8 cellular contexts compared by ENCODE assay signal in the genomic region with DNA sequence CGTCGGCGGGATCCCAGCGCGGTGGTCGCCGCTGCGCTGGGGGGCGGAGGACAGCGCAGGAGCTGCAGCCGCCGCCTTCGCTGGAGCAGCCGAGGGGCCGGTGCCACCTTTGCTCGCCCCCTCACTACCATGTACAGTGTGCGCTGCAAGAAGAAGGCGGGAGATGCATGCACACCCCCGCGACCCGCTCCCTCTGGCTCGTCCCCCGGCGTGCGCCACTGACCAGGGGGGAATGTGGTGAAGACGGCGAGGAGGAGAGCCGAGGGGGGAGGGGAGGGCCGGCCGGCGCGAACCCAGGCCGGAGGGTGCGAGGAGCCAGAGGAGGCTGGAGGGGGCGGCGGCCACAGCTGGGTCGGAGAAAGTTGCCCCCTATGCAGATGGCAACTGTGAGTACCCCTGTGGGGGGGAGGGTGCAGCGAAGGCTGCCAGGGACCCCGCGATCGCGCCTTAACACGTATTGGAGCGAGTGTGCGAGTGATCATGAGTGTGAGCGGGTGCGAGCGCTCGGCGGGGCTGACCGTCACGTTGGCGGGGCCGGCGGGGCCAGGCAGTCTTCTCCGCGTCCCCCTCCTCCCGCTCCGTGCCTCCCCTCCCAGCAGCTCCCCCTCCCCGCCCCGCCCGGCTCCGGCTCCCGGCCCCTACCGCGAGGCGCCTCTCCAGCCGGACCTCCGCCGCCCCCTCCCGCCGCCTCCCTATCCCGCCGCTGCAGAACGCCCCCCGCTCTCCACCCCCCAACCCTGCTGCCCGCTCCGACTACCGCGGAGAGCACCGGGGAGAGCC. TPM values are rescaled to one million over a fixed set of nuclear protein-coding genes. Genes with fewer than 3 reads are reported as not detected.
A peak's percentile ranks its signal among the peaks of the same experiment; 100 is the strongest.
DNase-seq lines count a peak whose midpoint lies in the region; ATAC-seq and TF ChIP-seq lines count a peak whose summit lies in the region.

No MANE protein-coding gene starts in this region.

- POLR2A ChIA-PET in T-cell (lab: Charles Lee) = no interaction called here

- TF ChIP-seq CTCF in fibroblast of mammary gland (conservative IDR thresholded peaks at IDR 0.05; ENCODE audit: control insufficient read depth, insufficient read depth, low read depth, low read length) (no peak), ovary (IDR thresholded peaks at IDR 0.05) (no peak), foreskin fibroblast (IDR thresholded peaks at IDR 0.05; ENCODE audit: low read depth, low read length) (no peak)

- H3K27ac Mint-ChIP-seq in T-cell = no peak overlapping the region

- CTCF ChIA-PET in T-cell (lab: Charles Lee) = interaction anchor here in 1 of 2 donors (0.5 kb wide), 1 partner anchor 36 kb away, joined by 4 read pairs; no protein-coding TSS in a partner anchor

- peak overlapping the region; percentile 71 to 80 (median 74) for H3K4me3 Mint-ChIP-seq in T-cell

- WGBS in ovary, 3 donors = 1% methylated on average over 56 to 81 of the region's 81 CpGs

- ATAC-seq in T-cell (replicated peaks in 1 of 4) (peak in 3 of 4 experiments; percentile 12 to 17 (median 14)), HG03439 (IDR thresholded peaks at IDR 0.05; ENCODE audit: unreplicated experiment) (no peak)

- H3K27me3 Mint-ChIP-seq in T-cell = peaks cover 41 to 44% of the 10 kb centered on the region in 2 donors

- no peaks in the 10 kb centered on the region for H3K9me3 ChIP-seq in ovary

- intact Hi-C loops in ovary (cut with DNase I) = no loop called here

- H3K27me3 ChIP-seq in ovary = peaks cover 6% of the 10 kb centered on the region

- DNase-seq in NCI-H1092 treated with DMSO at 0.1 percent for 48 hours (lab: John Stamatoyannopoulos, UW) = peak; percentile 72
- no peak for DNase-seq in NCI-H1092 (lab: John Stamatoyannopoulos, UW)
- no peak for DNase-seq in T-cell
- DNase-seq in fibroblast of mammary gland (ENCODE audit: low read depth) = no peak
- no peak for DNase-seq in ovary
- no peak for DNase-seq in foreskin fibroblast
- DNase-seq in DMS79 (lab: John Stamatoyannopoulos, UW) = no peak

- no peak for TF ChIP-seq POLR2A in ovary (IDR thresholded peaks at IDR 0.05)

- peaks cover 18 to 34% (median 29%) of the 10 kb centered on the region in 3 donors for H3K4me1 Mint-ChIP-seq in T-cell

- no peak for TF ChIP-seq EP300 in ovary (IDR thresholded peaks at IDR 0.05)

- H3K36me3 Mint-ChIP-seq in T-cell = no peaks in the 10 kb centered on the region

- H3K4me3 ChIP-seq in fibroblast of mammary gland (ENCODE audit: control insufficient read depth, low read depth, low read length) (peak overlapping the region; percentile 44), ovary (peak overlapping the region; percentile 32), foreskin fibroblast (ENCODE audit: low read depth in 1 of 2, low read length in 2 of 2) (peak overlapping the region in 1 of 2 donors; percentile 52)

- no peaks in the 10 kb centered on the region for H3K36me3 ChIP-seq in ovary

- H3K4me1 ChIP-seq in ovary (ENCODE audit: insufficient read depth) = peaks cover 10% of the 10 kb centered on the region

- no peaks in the 10 kb centered on the region for H3K9me3 Mint-ChIP-seq in T-cell

- no peak overlapping the region for H3K27ac ChIP-seq in ovary

RNA-seq across cellular contexts. Expression of gene SLITRK5, which starts 0.8 kb away (rescaled TPM):
- under 1 TPM; 0.03 to 0.16 (median 0.14) TPM for total RNA-seq in T-cell
- total RNA-seq in ovary = 1 to 10 TPM in 1 of 7 donors, under 1 TPM in 6; 0.15 to 1.8 (median 0.48) TPM
- under 1 TPM; 0.10 to 0.22 TPM for polyA plus RNA-seq in ovary
